Comparison of ENCODE assay signal across 8 cellular contexts in genomic region chr20:57395111-57395959, GRCh38. TPM values are rescaled to one million over a fixed set of nuclear protein-coding genes. Genes with fewer than 3 reads are reported as not detected.
A peak's percentile ranks its signal among the peaks of the same experiment; 100 is the strongest.
DNase-seq lines count a peak whose midpoint lies in the region; ATAC-seq and TF ChIP-seq lines count a peak whose summit lies in the region.

No MANE protein-coding gene starts in this region.

- H4K20me1 ChIP-seq in BLaER1 (peaks cover 84% of the 10 kb centered on the region), SU-DHL-6 (ENCODE audit: low read depth, low read length) (peaks cover 7% of the 10 kb centered on the region; the same call in 1 of the 2 replicates)

- H3K36me3 ChIP-seq in BLaER1 (peaks cover 55% of the 10 kb centered on the region), SU-DHL-6 (ENCODE audit: low read length) (0 out of 2 replicates have a peak, but pooled peaks cover 12% of the 10 kb centered on the region)

- H3K4me1 Mint-ChIP-seq in neural crest cell = peaks cover 62% of the 10 kb centered on the region

- H3K4me2 ChIP-seq in BLaER1 (peak overlapping the region; percentile 99), SU-DHL-6 (ENCODE audit: low read depth, low read length, poor library complexity, severe bottlenecking) (peak overlapping the region; percentile 100)

- peak overlapping the region; percentile 91 for H3K27ac Mint-ChIP-seq in neural crest cell (ENCODE audit: unreplicated experiment)

- H3K27me3 ChIP-seq in BLaER1 (no peaks in the 10 kb centered on the region), SU-DHL-6 (ENCODE audit: low read length) (no peaks in the 10 kb centered on the region)

- H3K4me3 ChIP-seq in BLaER1 (no peak overlapping the region; the same call in 1 of the 2 replicates), SU-DHL-6 (ENCODE audit: insufficient read depth, low read length, poor library complexity, severe bottlenecking) (no peak overlapping the region), fibroblast of pulmonary artery (replicated peaks; ENCODE audit: low read depth, low read length) (no peak overlapping the region)

- H3K4me1 ChIP-seq in BLaER1 = peaks cover 81% of the 10 kb centered on the region

- no peaks in the 10 kb centered on the region for H3K9me2 ChIP-seq in SU-DHL-6 (replicated peaks; ENCODE audit: insufficient read depth, low read length)

- H3K36me3 Mint-ChIP-seq in neural crest cell (ENCODE audit: low read depth) = peaks cover 3% of the 10 kb centered on the region

- ATAC-seq in HG03521 (IDR thresholded peaks at IDR 0.05; ENCODE audit: unreplicated experiment) = no peak
- ATAC-seq in HG02759 (IDR thresholded peaks at IDR 0.05; ENCODE audit: unreplicated experiment) = no peak

- H3K27ac ChIP-seq in BLaER1 = peak overlapping the region; percentile 96
- peak overlapping the region; percentile 98 for H3K27ac ChIP-seq in SU-DHL-6 (ENCODE audit: low read depth, low read length)

- H3K9me3 ChIP-seq in BLaER1 (no peaks in the 10 kb centered on the region), SU-DHL-6 (ENCODE audit: insufficient read depth, low read length) (no peaks in the 10 kb centered on the region)

- no peak for TF ChIP-seq CTCF in SU-DHL-6 (IDR thresholded peaks at IDR 0.05; ENCODE audit: insufficient read depth, low read length, poor library complexity, severe bottlenecking)
- no peak for TF ChIP-seq CTCF in fibroblast of pulmonary artery (IDR thresholded peaks at IDR 0.05; ENCODE audit: low read length, missing control alignments)
- TF ChIP-seq CTCF in neural crest cell (conservative IDR thresholded peaks at IDR 0.05) = no peak

- H2AFZ ChIP-seq in SU-DHL-6 (ENCODE audit: low read depth, low read length, severe bottlenecking) = no peak overlapping the region

- DNase-seq in fibroblast of pulmonary artery (ENCODE audit: low read depth) (peak; percentile 68), neural crest cell (ENCODE audit: low read depth, low spot score) (peak; percentile 44), NCI-H82 (lab: John Stamatoyannopoulos, UW) (no peak), DMS 273 treated with DMSO at 0.1 percent for 48 hours (lab: John Stamatoyannopoulos, UW) (no peak)

- peak overlapping the region; percentile 97 for H3K9ac ChIP-seq in BLaER1
- no peak overlapping the region for H3K9ac ChIP-seq in SU-DHL-6 (ENCODE audit: low read length)

- no peaks in the 10 kb centered on the region for H3K9me3 Mint-ChIP-seq in neural crest cell

- peaks cover 75% of the 10 kb centered on the region for H3K79me2 ChIP-seq in SU-DHL-6 (ENCODE audit: insufficient read depth, low read length)

- H3K27me3 Mint-ChIP-seq in neural crest cell (ENCODE audit: low read depth) = peaks cover 4% of the 10 kb centered on the region

- H3F3A ChIP-seq in SU-DHL-6 (ENCODE audit: insufficient read depth) = peaks cover 43% of the 10 kb centered on the region

- peak overlapping the region; percentile 89 for H3K4me3 Mint-ChIP-seq in neural crest cell

RNA-seq across cellular contexts. Expression of gene RBM38, which starts 4.1 kb away (rescaled TPM):
- total RNA-seq in neural crest cell = 33.3 and 33.4 TPM in 2 replicates

RNA-seq across cellular contexts. Expression of gene RAE1, which starts 44.3 kb away (rescaled TPM):
- total RNA-seq in neural crest cell = 54.7 and 57.0 TPM in 2 replicates

Comparison
In these comparisons a context has a peak if more than half of its experiments do, and no peak if none do; other contexts are left out.
1. DNase-seq: peak in fibroblast of pulmonary artery (single experiment) and neural crest cell (single experiment); none in NCI-H82 (single experiment) and DMS 273 treated with DMSO at 0.1 percent for 48 hours (single experiment).